8 cellular contexts compared by ENCODE assay signal in genomic region chr12:8032242-8033152, GRCh38. TPM values are rescaled to one million over a fixed set of nuclear protein-coding genes. Genes with fewer than 3 reads are reported as not detected.
DNase-seq lines count a peak whose midpoint lies in the region; ATAC-seq lines count a peak whose summit lies in the region.

TSS of gene FOXJ2 (plus strand) at chr12:8032716. CDS start at chr12:8039833, 7,117 bp downstream.

- H3K27ac ChIP-seq in HUES6 (ENCODE audit: low read depth, low read length) (peak within 1 kb of the TSS; percentile 69; the same call in 1 of the 2 replicates), temporal lobe (ENCODE audit: low read depth, low read length) (peak within 1 kb of the TSS; percentile 84)

- H3K4me1 ChIP-seq in HUES6 (ENCODE audit: control insufficient read depth, insufficient read depth, low read length), result peaks cover 42% of the 10 kb centered on the region

- DNase-seq in DMS 273 (lab: John Stamatoyannopoulos, UW; ENCODE audit: unreplicated experiment) (peak; percentile 71), SK-MEL-5 (ENCODE audit: low read depth, low spot score) (peak; percentile 67), globus pallidus (ENCODE audit: low spot score) (peak; percentile 73), occipital lobe (lab: John Stamatoyannopoulos, UW) (peak; percentile 68)
- peak; percentile 72 for DNase-seq in activated naive CD4-positive, alpha-beta T cell treated with anti-CD3 and anti-CD28 coated beads for 36 hours

- no peaks in the 10 kb centered on the region for H3K36me3 ChIP-seq in HUES6 (ENCODE audit: control insufficient read depth, insufficient read depth, low read length)

- H3K4me3 ChIP-seq in HUES6 (ENCODE audit: low read depth, low read length), result peak within 1 kb of the TSS; percentile 93

- ATAC-seq in GM21390 (IDR thresholded peaks at IDR 0.05; ENCODE audit: unreplicated experiment), result peak; percentile 69

- H3K9me3 ChIP-seq in HUES6 (ENCODE audit: control insufficient read depth, insufficient read depth, low read depth, low read length), result no peaks in the 10 kb centered on the region

- peak within 1 kb of the TSS; percentile 78 for H3K9ac ChIP-seq in HUES6 (ENCODE audit: low read length)

- H3K9me3 Mint-ChIP-seq in activated naive CD4-positive, alpha-beta T cell treated with anti-CD3 and anti-CD28 coated beads for 36 hours, result no peaks in the 10 kb centered on the region

- CTCF ChIA-PET in activated naive CD4-positive, alpha-beta T cell treated with anti-CD3 and anti-CD28 coated beads for 36 hours (lab: Charles Lee), result interaction anchor here (0.8 to 4.7 kb wide), 3 partner anchors 9 to 77 kb away, joined by 3 to 42 read pairs (median 4); no protein-coding TSS in a partner anchor

- peak within 1 kb of the TSS; percentile 86 for H3K27ac Mint-ChIP-seq in activated naive CD4-positive, alpha-beta T cell treated with anti-CD3 and anti-CD28 coated beads for 36 hours

- peak within 1 kb of the TSS; percentile 82 for H3K4me3 Mint-ChIP-seq in activated naive CD4-positive, alpha-beta T cell treated with anti-CD3 and anti-CD28 coated beads for 36 hours

- no peaks in the 10 kb centered on the region for H3K27me3 Mint-ChIP-seq in activated naive CD4-positive, alpha-beta T cell treated with anti-CD3 and anti-CD28 coated beads for 36 hours (ENCODE audit: low read depth)

- H3K36me3 Mint-ChIP-seq in activated naive CD4-positive, alpha-beta T cell treated with anti-CD3 and anti-CD28 coated beads for 36 hours (ENCODE audit: low read depth), result peaks cover 9% of the 10 kb centered on the region

- intact Hi-C loops in activated naive CD4-positive, alpha-beta T cell treated with anti-CD3 and anti-CD28 coated beads for 36 hours (cut with micrococcal nuclease), result loop anchor here (1.0 to 10.0 kb wide), 3 partner anchors 50 to 152 kb away; partner anchors contain the start of gene NECAP1

- peaks cover 51% of the 10 kb centered on the region for H3K4me1 Mint-ChIP-seq in activated naive CD4-positive, alpha-beta T cell treated with anti-CD3 and anti-CD28 coated beads for 36 hours (ENCODE audit: low read depth)

- no peaks in the 10 kb centered on the region for H3K27me3 ChIP-seq in HUES6 (ENCODE audit: control insufficient read depth, insufficient read depth, low read length)

- in situ Hi-C loops in SK-MEL-5 (cut with HindIII; ENCODE audit: low pct_unique_long_range_greater_than_20kb, low sequenced_read_pairs), result no loop called here

RNA-seq across cellular contexts. Expression of gene FOXJ2, which starts in this region (rescaled TPM):
- 4.3 and 5.2 TPM in 2 replicates for total RNA-seq in SK-MEL-5 (2014; rRNA removed; shearing (Covaris generic))
- 12.1 TPM in 2 replicates for polyA plus RNA-seq in SK-MEL-5 (2015; cell fraction: cytosol; rRNA removed)
- polyA plus RNA-seq in SK-MEL-5 (2015; cell fraction: nucleus; rRNA removed), result 11.0 and 12.7 TPM in 2 replicates
- 10 to 100 TPM; 17.6 to 17.7 TPM for total RNA-seq in activated naive CD4-positive, alpha-beta T cell treated with anti-CD3 and anti-CD28 coated beads for 36 hours
- total RNA-seq in occipital lobe (7.3 TPM), temporal lobe (10.3 TPM)

Comparison
In these comparisons a context has a peak if more than half of its experiments do, and no peak if none do; other contexts are left out.
1. Peak in every context shown above with its lines: DNase-seq, ATAC-seq, H3K4me3 ChIP-seq and H3K27ac ChIP-seq.